22 cellular contexts compared by ENCODE assay signal in genomic region chr5:66475731-66476130, GRCh38.
"Had no signal": no experiment of that assay in that cellular context is flagged by ENCODE, and none has a peak within 500 bp of the region (broad histone marks: within the 10 kb centered on the region; RNA-seq: fewer than 3 reads in every experiment).

No MANE protein-coding gene starts in this region.

- H3K36me3 Mint-ChIP-seq: naive thymus-derived CD4-positive, alpha-beta T cell; stimulated activated effector memory CD8-positive, alpha-beta T cell treated with anti-CD3 and anti-CD28 coated beads, Interleukin-12 subunit alpha, Interleukin-12 subunit beta, amount 100 ng/mL, for 72 hours had no signal

- H3K4me1 Mint-ChIP-seq: naive thymus-derived CD4-positive, alpha-beta T cell; neural crest cell; stimulated activated effector memory CD8-positive, alpha-beta T cell treated with anti-CD3 and anti-CD28 coated beads, Interleukin-12 subunit alpha, Interleukin-12 subunit beta, amount 100 ng/mL, for 72 hours had no signal

- H2AFZ ChIP-seq: hepatocyte had no signal

- H3K36me3 ChIP-seq: pancreas, prostate gland, right lobe of liver, tibial nerve had no signal

- H3K4me3 ChIP-seq: hepatocyte, lung, pancreas, prostate gland, right lobe of liver, tibial nerve had no signal

- H3K4me2 ChIP-seq: hepatocyte had no signal

- ATAC-seq: effector memory CD8-positive, alpha-beta T cell; left colon; left ventricle myocardium superior; naive thymus-derived CD4-positive, alpha-beta T cell; pancreas; right lobe of liver; stimulated activated effector memory CD8-positive, alpha-beta T cell treated with anti-CD3 and anti-CD28 coated beads, Interleukin-12 subunit alpha, Interleukin-12 subunit beta, amount 100 ng/mL, for 72 hours had no signal

- H3K27me3 Mint-ChIP-seq: dendritic cell treated with granulocyte-macrophage colony-stimulating factor and Interleukin-4, amounts not matched to agents 40 ng/mL and 50 ng/mL, for 4 days had no signal

- H3K4me3 Mint-ChIP-seq: dendritic cell treated with granulocyte-macrophage colony-stimulating factor and Interleukin-4, amounts not matched to agents 40 ng/mL and 50 ng/mL, for 4 days; effector memory CD8-positive, alpha-beta T cell; naive thymus-derived CD4-positive, alpha-beta T cell; neural crest cell; stimulated activated effector memory CD8-positive, alpha-beta T cell treated with anti-CD3 and anti-CD28 coated beads, Interleukin-12 subunit alpha, Interleukin-12 subunit beta, amount 100 ng/mL, for 72 hours; stimulated activated naive CD8-positive, alpha-beta T cell treated with anti-CD3 and anti-CD28 coated beads, Interleukin-15, Interleukin-2, amounts not matched to agents 100 ng/mL and 50 ng/mL, for 24 hours had no signal

- H3K79me2 ChIP-seq: hepatocyte had no signal

- H3K27ac ChIP-seq: hepatocyte, pancreas, prostate gland, right lobe of liver, tibial nerve had no signal

- H3K4me1 ChIP-seq: pancreas, prostate gland, right lobe of liver, tibial nerve had no signal

- DNase-seq: cerebellar nuclear complex; effector memory CD8-positive, alpha-beta T cell; foreskin melanocyte; head of caudate nucleus; kidney; left colon; left ventricle myocardium superior; mesendoderm; naive thymus-derived CD4-positive, alpha-beta T cell; occipital lobe; pancreas; right lobe of liver; stimulated activated CD4-positive, alpha-beta T cell treated with anti-CD3 and anti-CD28 coated beads, Interleukin-4, amount 100 ng/mL, for 1 hour; stimulated activated CD8-positive, alpha-beta memory T cell treated with anti-CD3 and anti-CD28 coated beads, Interleukin-4, amount 100 ng/mL, for 48 hours had no signal

- H3K9me3 ChIP-seq: pancreas, prostate gland, right lobe of liver, tibial nerve had no signal

- H3K27ac Mint-ChIP-seq: dendritic cell treated with granulocyte-macrophage colony-stimulating factor and Interleukin-4, amounts not matched to agents 40 ng/mL and 50 ng/mL, for 4 days; effector memory CD8-positive, alpha-beta T cell; naive thymus-derived CD4-positive, alpha-beta T cell; stimulated activated effector memory CD8-positive, alpha-beta T cell treated with anti-CD3 and anti-CD28 coated beads, Interleukin-12 subunit alpha, Interleukin-12 subunit beta, amount 100 ng/mL, for 72 hours; stimulated activated naive CD8-positive, alpha-beta T cell treated with anti-CD3 and anti-CD28 coated beads, Interleukin-15, Interleukin-2, amounts not matched to agents 100 ng/mL and 50 ng/mL, for 24 hours had no signal

- H3K9me3 Mint-ChIP-seq: effector memory CD8-positive, alpha-beta T cell had no signal

- H3K27me3 ChIP-seq: hepatocyte, pancreas, right lobe of liver, tibial nerve had no signal
